2 cellular contexts compared by ENCODE assay signal in the genomic region with DNA sequence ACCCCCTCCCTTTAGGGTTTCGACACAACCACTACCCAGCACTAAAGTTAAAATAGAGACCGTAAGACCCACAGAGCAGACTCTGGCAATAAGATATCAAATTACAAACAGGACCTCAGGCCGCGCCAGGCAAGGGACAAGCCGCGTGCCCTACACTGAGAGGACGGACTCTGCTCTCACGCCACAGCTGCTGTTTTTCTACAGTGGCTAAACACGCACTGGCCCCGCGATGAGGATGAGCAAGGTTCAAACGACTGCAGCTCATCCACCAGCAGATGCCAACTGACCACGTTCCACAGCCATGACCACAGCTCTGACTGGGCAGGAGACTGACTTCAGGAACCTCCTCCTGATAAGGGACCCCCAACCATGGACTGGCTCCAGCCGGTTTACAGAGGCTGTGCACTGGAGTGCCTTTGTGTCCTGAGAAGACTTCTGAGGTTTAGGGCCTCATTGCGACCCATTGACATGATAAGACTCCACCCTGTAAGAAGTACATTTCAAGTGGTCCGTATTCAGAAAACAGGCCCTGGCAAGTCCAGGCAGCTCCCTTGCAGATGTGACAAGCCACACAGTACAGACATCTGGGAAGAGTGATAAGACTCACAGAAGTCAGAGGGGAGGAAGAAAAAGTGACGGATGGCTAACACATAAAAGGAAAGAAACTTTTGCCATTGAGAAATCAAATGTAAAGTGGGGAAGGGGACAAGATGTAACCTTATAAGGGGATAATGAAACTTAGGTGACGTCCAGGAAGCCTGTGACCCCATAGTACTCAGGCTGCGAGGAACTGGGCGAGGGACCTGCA.
TF ChIP-seq lines count a peak whose summit lies in the region.

No MANE protein-coding gene starts in this region.

TF ChIP-seq in H1, 55 proteins besides CTCF, POLR2A, EP300 and RAD21 (continues in another document):
- TF ChIP-seq BCL11A (IDR thresholded peaks at IDR 0.05; ENCODE audit: low read depth in 2 of 2, low read length in 2 of 2) = no peak
- TF ChIP-seq HDAC2 (IDR thresholded peaks at IDR 0.05; ENCODE audit: borderline replicate concordance in 1 of 2, low read depth in 2 of 2, low read length in 2 of 2) = no peak
- TF ChIP-seq, protein P1, sequence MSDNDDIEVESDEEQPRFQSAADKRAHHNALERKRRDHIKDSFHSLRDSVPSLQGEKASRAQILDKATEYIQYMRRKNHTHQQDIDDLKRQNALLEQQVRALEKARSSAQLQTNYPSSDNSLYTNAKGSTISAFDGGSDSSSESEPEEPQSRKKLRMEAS (IDR thresholded peaks at IDR 0.05) = peak; percentile 71
- TF ChIP-seq GABPA (IDR thresholded peaks at IDR 0.05; ENCODE audit: borderline replicate concordance, insufficient read depth, low read length) = no peak
- no peak for TF ChIP-seq TBP (IDR thresholded peaks at IDR 0.05; ENCODE audit: low read depth, low read length)
- TF ChIP-seq TCF12 (IDR thresholded peaks at IDR 0.05; ENCODE audit: low read depth, low read length) = no peak
- TF ChIP-seq SIX5 (IDR thresholded peaks at IDR 0.05; ENCODE audit: low read depth, low read length) = no peak
- TF ChIP-seq, protein P2, sequence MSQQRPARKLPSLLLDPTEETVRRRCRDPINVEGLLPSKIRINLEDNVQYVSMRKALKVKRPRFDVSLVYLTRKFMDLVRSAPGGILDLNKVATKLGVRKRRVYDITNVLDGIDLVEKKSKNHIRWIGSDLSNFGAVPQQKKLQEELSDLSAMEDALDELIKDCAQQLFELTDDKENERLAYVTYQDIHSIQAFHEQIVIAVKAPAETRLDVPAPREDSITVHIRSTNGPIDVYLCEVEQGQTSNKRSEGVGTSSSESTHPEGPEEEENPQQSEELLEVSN (IDR thresholded peaks at IDR 0.05) = peak; percentile 52; the same call in 1 of the 2 replicates
- TF ChIP-seq SP2 (IDR thresholded peaks at IDR 0.05; ENCODE audit: low read length) = no peak
- TF ChIP-seq RNF2 (IDR thresholded peaks at IDR 0.05; ENCODE audit: borderline replicate concordance, low read depth, low read length, missing control alignments, poor library complexity, severe bottlenecking) = no peak
- TF ChIP-seq SIRT6 (IDR thresholded peaks at IDR 0.05; ENCODE audit: low read length) = no peak
- TF ChIP-seq, protein P3, sequence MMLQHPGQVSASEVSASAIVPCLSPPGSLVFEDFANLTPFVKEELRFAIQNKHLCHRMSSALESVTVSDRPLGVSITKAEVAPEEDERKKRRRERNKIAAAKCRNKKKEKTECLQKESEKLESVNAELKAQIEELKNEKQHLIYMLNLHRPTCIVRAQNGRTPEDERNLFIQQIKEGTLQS (IDR thresholded peaks at IDR 0.05; ENCODE audit: insufficient read depth, low read depth, low read length) = no peak
- TF ChIP-seq NRF1 (IDR thresholded peaks at IDR 0.05; ENCODE audit: low read depth, low read length) = no peak
- TF ChIP-seq CBX5 (IDR thresholded peaks at IDR 0.05; ENCODE audit: low read depth, low read length) = no peak

TF ChIP-seq in GM12891, 5 proteins besides CTCF, POLR2A, EP300 and RAD21:
- TF ChIP-seq SPI1 (IDR thresholded peaks at IDR 0.05; ENCODE audit: low read depth, low read length) = no peak
- TF ChIP-seq TAF1 (IDR thresholded peaks at IDR 0.05; ENCODE audit: low read depth, low read length) = no peak
- no peak for TF ChIP-seq PAX5 (IDR thresholded peaks at IDR 0.05; ENCODE audit: insufficient read depth, low read length, severe bottlenecking)
- TF ChIP-seq POLR2AphosphoS5 (IDR thresholded peaks at IDR 0.05; ENCODE audit: low read depth, low read length) = no peak
- TF ChIP-seq POU2F2 (IDR thresholded peaks at IDR 0.05; ENCODE audit: low read depth, low read length) = no peak
